Comparison of ENCODE assay signal across 8 cellular contexts in genomic region chr14:73180385-73180805, GRCh38. TPM values are rescaled to one million over a fixed set of nuclear protein-coding genes. Genes with fewer than 3 reads are reported as not detected.
DNase-seq lines count a peak whose midpoint lies in the region; ATAC-seq and TF ChIP-seq lines count a peak whose summit lies in the region.

No MANE protein-coding gene starts in this region.

- no peak for TF ChIP-seq CTCF in AG09309 (IDR thresholded peaks at IDR 0.05; ENCODE audit: control insufficient read depth, insufficient read depth, low read depth, low read length, missing control alignments)
- no peak for TF ChIP-seq CTCF in dorsolateral prefrontal cortex (IDR thresholded peaks at IDR 0.05 in 54 of 56, conservative IDR thresholded peaks at IDR 0.05 in 2 of 56; ENCODE audit: low read depth in 1 of 56, partially characterized antibody in 56 of 56)
- no peak for TF ChIP-seq CTCF in mucosa of descending colon (IDR thresholded peaks at IDR 0.05)

- ATAC-seq in mucosa of descending colon = peak; percentile 28

- no peaks in the 10 kb centered on the region for H3K27me3 ChIP-seq in dorsolateral prefrontal cortex

- DNase-seq in AG09309 (ENCODE audit: low read depth) = peak; percentile 46
- peak; percentile 94 to 98 for DNase-seq in NOMO-1 (lab: John Stamatoyannopoulos, UW; ENCODE audit: unreplicated experiment in 2 of 2)
- no peak for DNase-seq in dorsolateral prefrontal cortex
- DNase-seq in mucosa of descending colon = no peak
- DNase-seq in GM19238 (ENCODE audit: insufficient read length, low spot score) = no peak
- DNase-seq in Ammon's horn (ENCODE audit: low spot score) = no peak
- DNase-seq in NCI-H2171 treated with DMSO at 0.1 percent for 48 hours (lab: John Stamatoyannopoulos, UW) = no peak
- DNase-seq in activated CD4-positive, CD25-positive, alpha-beta regulatory T cell treated with anti-CD3 and anti-CD28 coated beads, Interleukin-2, amount 50 U/mL, for 72 hours = no peak

- peaks cover 7% of the 10 kb centered on the region for H3K36me3 ChIP-seq in mucosa of descending colon (ENCODE audit: low read depth)

- peak overlapping the region in 40 of 59 donors; percentile 1 to 76 (median 32) for H3K27ac ChIP-seq in dorsolateral prefrontal cortex

- H3K4me3 ChIP-seq in AG09309 (ENCODE audit: control insufficient read depth, low read depth, low read length) (no peak overlapping the region), dorsolateral prefrontal cortex (no peak overlapping the region), mucosa of descending colon (no peak overlapping the region)

- H3K9me3 ChIP-seq in mucosa of descending colon = no peaks in the 10 kb centered on the region

- H3K4me1 ChIP-seq in mucosa of descending colon (ENCODE audit: low read depth) = no peaks in the 10 kb centered on the region

- intact Hi-C loops in dorsolateral prefrontal cortex (cut with DNase I) = no loop called here
- intact Hi-C loops in mucosa of descending colon (cut with DNase I, micrococcal nuclease) = no loop called here

RNA-seq across cellular contexts. Expression of gene PSEN1, which starts 44.1 kb away (rescaled TPM):
- 100 to 1,000 TPM in 44 of 120 experiments, 10 to 100 TPM in 76; 53.3 to 206 (median 92.7) TPM for total RNA-seq in dorsolateral prefrontal cortex
- total RNA-seq in mucosa of descending colon = 100 to 1,000 TPM in 1 of 3 donors, 10 to 100 TPM in 2; 93.8 to 147 (median 100.0) TPM

RNA-seq across cellular contexts. Expression of gene PAPLN, which starts 56.9 kb away (rescaled TPM):
- total RNA-seq in dorsolateral prefrontal cortex = 10 to 100 TPM in 118 of 120 experiments, 1 to 10 TPM in 2; 4.4 to 80.4 (median 28.9) TPM
- 10 to 100 TPM in 1 of 3 donors, 1 to 10 TPM in 2; 4.9 to 22.5 (median 5.6) TPM for total RNA-seq in mucosa of descending colon

Comparison
In these comparisons a context has a peak if more than half of its experiments do, and no peak if none do; other contexts are left out.
1. DNase-seq: peak in AG09309 (single experiment) and NOMO-1 (2 of 2); none in dorsolateral prefrontal cortex (0 of 10), mucosa of descending colon (0 of 3), GM19238 (single experiment), Ammon's horn (single experiment), NCI-H2171 treated with DMSO at 0.1 percent for 48 hours (single experiment) and activated CD4-positive, CD25-positive, alpha-beta regulatory T cell treated with anti-CD3 and anti-CD28 coated beads, Interleukin-2, amount 50 U/mL, for 72 hours (single experiment).